8 cellular contexts compared by ENCODE assay signal in the genomic region with DNA sequence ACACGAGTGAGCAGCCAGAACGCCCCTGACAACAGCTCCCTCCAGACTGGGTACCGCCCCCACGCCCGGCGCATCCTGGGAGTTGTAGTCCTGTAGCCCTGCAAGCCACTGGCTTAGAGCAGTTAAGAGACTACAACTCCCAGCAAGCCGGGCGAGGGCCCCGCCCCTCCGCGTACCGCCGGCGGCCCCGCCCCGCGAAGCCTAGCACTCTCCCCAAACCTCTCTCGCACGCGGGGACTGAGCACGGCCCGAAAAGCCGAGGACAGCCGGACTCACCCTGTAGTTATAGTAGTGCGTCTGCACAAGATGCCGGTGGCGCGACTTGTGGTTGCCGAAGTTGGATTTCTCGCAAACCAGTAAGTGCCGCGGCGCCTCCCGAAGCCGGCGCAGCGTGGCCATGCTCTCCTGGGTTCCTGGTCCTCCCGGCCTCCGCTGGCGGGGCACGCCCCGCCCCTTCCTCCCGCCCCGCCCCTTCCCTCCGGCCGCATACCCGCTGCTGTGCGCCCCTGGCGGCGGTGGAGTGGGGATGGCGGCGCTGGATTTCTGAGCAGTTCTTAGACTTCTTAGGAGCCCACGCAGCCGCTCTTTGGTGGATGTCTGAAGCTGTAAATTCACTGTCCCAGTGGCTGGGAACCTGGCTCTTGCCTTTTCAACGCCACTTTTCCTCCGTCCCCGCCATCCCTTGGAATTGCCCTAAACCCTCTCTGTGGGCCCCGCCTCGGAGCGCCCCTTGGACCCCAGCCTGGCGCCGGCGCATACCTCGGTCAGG. TPM values are rescaled to one million over a fixed set of nuclear protein-coding genes. Genes with fewer than 3 reads are reported as not detected.
DNase-seq lines count a peak whose midpoint lies in the region; ATAC-seq and TF ChIP-seq lines count a peak whose summit lies in the region.

A gene with protein sequence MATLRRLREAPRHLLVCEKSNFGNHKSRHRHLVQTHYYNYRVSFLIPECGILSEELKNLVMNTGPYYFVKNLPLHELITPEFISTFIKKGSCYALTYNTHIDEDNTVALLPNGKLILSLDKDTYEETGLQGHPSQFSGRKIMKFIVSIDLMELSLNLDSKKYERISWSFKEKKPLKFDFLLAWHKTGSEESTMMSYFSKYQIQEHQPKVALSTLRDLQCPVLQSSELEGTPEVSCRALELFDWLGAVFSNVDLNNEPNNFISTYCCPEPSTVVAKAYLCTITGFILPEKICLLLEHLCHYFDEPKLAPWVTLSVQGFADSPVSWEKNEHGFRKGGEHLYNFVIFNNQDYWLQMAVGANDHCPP (minus strand): TSS at position 434 of the 769 bp plus-strand sequence. CDS start 35 bp downstream, at position 399.

- no peaks in the 10 kb centered on the region; the same call in 1 of the 2 replicates for H3K36me3 ChIP-seq in Caco-2 (ENCODE audit: control insufficient read depth, insufficient read depth, low read length)
- peaks cover 14% of the 10 kb centered on the region for H3K36me3 ChIP-seq in endodermal cell (ENCODE audit: control insufficient read depth, insufficient read depth, low read length)

- H3K36me3 Mint-ChIP-seq in Caco-2 (ENCODE audit: insufficient read depth, unreplicated experiment) (no peaks in the 10 kb centered on the region), endodermal cell (ENCODE audit: low read depth) (peaks cover 18% of the 10 kb centered on the region)
- H3K36me3 Mint-ChIP-seq in activated CD8-positive, alpha-beta memory T cell treated with anti-CD3 and anti-CD28 coated beads, Interleukin-2, amount 10 ng/mL, durations not matched to agents 7 days and 5 days, result no peaks in the 10 kb centered on the region

- H3K4me1 Mint-ChIP-seq in Caco-2 (ENCODE audit: low read depth, unreplicated experiment) (no peaks in the 10 kb centered on the region), endodermal cell (peaks cover 3% of the 10 kb centered on the region)
- peaks cover 14% of the 10 kb centered on the region for H3K4me1 Mint-ChIP-seq in activated CD8-positive, alpha-beta memory T cell treated with anti-CD3 and anti-CD28 coated beads, Interleukin-2, amount 10 ng/mL, durations not matched to agents 7 days and 5 days

- H3K27ac ChIP-seq in endodermal cell (ENCODE audit: low read depth, low read length), result peak within 1 kb of the TSS; percentile 60

- H3K27ac Mint-ChIP-seq in Caco-2 (ENCODE audit: unreplicated experiment) (peak within 1 kb of the TSS; percentile 89), endodermal cell (peak within 1 kb of the TSS; percentile 94)
- peak within 1 kb of the TSS; percentile 95 for H3K27ac Mint-ChIP-seq in activated CD8-positive, alpha-beta memory T cell treated with anti-CD3 and anti-CD28 coated beads, Interleukin-2, amount 10 ng/mL, durations not matched to agents 7 days and 5 days

- POLR2A ChIA-PET in Caco-2 (lab: Charles Lee), result interaction anchor here (0.5 kb wide), 2 partner anchors 62 to 982 kb away, joined by 3 read pairs; a partner anchor contains a TSS

- CTCF ChIA-PET in Caco-2 (lab: Charles Lee), result interaction anchor here (0.6 to 1.2 kb wide), 16 partner anchors 10 to 724 kb away, joined by 3 to 9 read pairs (median 4); a partner anchor contains a TSS
- CTCF ChIA-PET in activated CD8-positive, alpha-beta memory T cell treated with anti-CD3 and anti-CD28 coated beads, Interleukin-2, amount 10 ng/mL, durations not matched to agents 7 days and 5 days (lab: Charles Lee), result interaction anchor here (1.0 to 1.6 kb wide), 5 partner anchors 10 to 263 kb away, joined by 3 to 5 read pairs (median 3); no protein-coding TSS in a partner anchor

- H3K9me3 ChIP-seq in Caco-2 (no peaks in the 10 kb centered on the region), endodermal cell (ENCODE audit: control insufficient read depth, low read length) (no peaks in the 10 kb centered on the region)

- no peaks in the 10 kb centered on the region for H3K9me3 Mint-ChIP-seq in Caco-2 (ENCODE audit: unreplicated experiment)
- no peaks in the 10 kb centered on the region for H3K9me3 Mint-ChIP-seq in activated CD8-positive, alpha-beta memory T cell treated with anti-CD3 and anti-CD28 coated beads, Interleukin-2, amount 10 ng/mL, durations not matched to agents 7 days and 5 days (ENCODE audit: low read depth)
- H3K9me3 Mint-ChIP-seq in endodermal cell, result no peaks in the 10 kb centered on the region

- H3K4me3 Mint-ChIP-seq in Caco-2 (ENCODE audit: unreplicated experiment), result peak within 1 kb of the TSS; percentile 93
- H3K4me3 Mint-ChIP-seq in activated CD8-positive, alpha-beta memory T cell treated with anti-CD3 and anti-CD28 coated beads, Interleukin-2, amount 10 ng/mL, durations not matched to agents 7 days and 5 days, result peak within 1 kb of the TSS; percentile 82
- peak within 1 kb of the TSS; percentile 85 for H3K4me3 Mint-ChIP-seq in endodermal cell

- H3K4me1 ChIP-seq in Caco-2, result no peaks in the 10 kb centered on the region
- no peaks in the 10 kb centered on the region for H3K4me1 ChIP-seq in endodermal cell (ENCODE audit: control insufficient read depth, insufficient read depth, low read length)

- DNase-seq in Caco-2 (peak; percentile 98), HT1080 (ENCODE audit: low read depth) (peak; percentile 96), NOMO-1 (lab: John Stamatoyannopoulos, UW; ENCODE audit: unreplicated experiment in 2 of 2) (peak; percentile 96 to 97), endodermal cell (peak; percentile 99), mesenteric fat pad (ENCODE audit: low spot score) (peak; percentile 99)
- peak; percentile 99 for DNase-seq in activated CD8-positive, alpha-beta memory T cell treated with anti-CD3 and anti-CD28 coated beads, Interleukin-2, amount 10 ng/mL, durations not matched to agents 7 days and 5 days
- peak; percentile 89 for DNase-seq in stimulated activated CD8-positive, alpha-beta memory T cell treated with anti-CD3 and anti-CD28 coated beads, Interleukin-15, amount 100 ng/mL, for 24 hours (ENCODE audit: low read depth)

- ATAC-seq in GM21360 (IDR thresholded peaks at IDR 0.05; ENCODE audit: unreplicated experiment), result peak; percentile 94
- peak; percentile 94 for ATAC-seq in activated CD8-positive, alpha-beta memory T cell treated with anti-CD3 and anti-CD28 coated beads, Interleukin-2, amount 10 ng/mL, durations not matched to agents 7 days and 5 days

- 1 to 3% methylated on average over 20 to 64 of the region's 64 CpGs for WGBS in endodermal cell (ENCODE audit: insufficient coverage in 1 of 2, insufficient read length in 1 of 2), 2 experiments

- no TSS peak for BruUV-seq in Caco-2 (replicated peaks; lab: Mats Ljungman, UMichigan)

- intact Hi-C loops in Caco-2 (cut with micrococcal nuclease; ENCODE audit: unreplicated experiment), result loop anchor here (1.0 kb wide), 1 partner anchor 27 kb away; no protein-coding TSS in a partner anchor

- peak within 1 kb of the TSS; percentile 53 for H3K4me3 ChIP-seq in Caco-2 (ENCODE audit: low read depth, low read length)
- H3K4me3 ChIP-seq in endodermal cell (ENCODE audit: low read length), result peak within 1 kb of the TSS; percentile 89

- H3K27me3 ChIP-seq in Caco-2 (replicated peaks; ENCODE audit: control insufficient read depth, insufficient read depth, low read length), result no peaks in the 10 kb centered on the region
- H3K27me3 ChIP-seq in endodermal cell (ENCODE audit: control insufficient read depth, insufficient read depth, low read length, poor library complexity, severe bottlenecking), result no peaks in the 10 kb centered on the region

- H3K9ac ChIP-seq in endodermal cell (ENCODE audit: extremely low read depth, low read length, poor library complexity, severe bottlenecking), result peak within 1 kb of the TSS; percentile 16

- TF ChIP-seq CTCF in Caco-2 (IDR thresholded peaks at IDR 0.05; ENCODE audit: insufficient read depth in 1 of 2, low read depth in 1 of 2, low read length in 1 of 2, severe bottlenecking in 1 of 2, unreplicated experiment in 1 of 2) (peak; percentile 76 to 89), endodermal cell (conservative IDR thresholded peaks at IDR 0.05) (peak; percentile 89)

- H3K27me3 Mint-ChIP-seq in Caco-2 (ENCODE audit: insufficient read depth, unreplicated experiment), result no peaks in the 10 kb centered on the region
- no peaks in the 10 kb centered on the region for H3K27me3 Mint-ChIP-seq in activated CD8-positive, alpha-beta memory T cell treated with anti-CD3 and anti-CD28 coated beads, Interleukin-2, amount 10 ng/mL, durations not matched to agents 7 days and 5 days
- no peaks in the 10 kb centered on the region for H3K27me3 Mint-ChIP-seq in endodermal cell (ENCODE audit: insufficient read depth)

RNA-seq across cellular contexts. Expression of the gene that starts here (rescaled TPM):
- total RNA-seq in Caco-2 (2022), result 11.6 and 13.1 TPM in 2 replicates
- total RNA-seq in HT1080 (2014; rRNA removed; shearing (Covaris generic)), result 33.8 and 51.3 TPM in 2 replicates
- polyA plus RNA-seq in HT1080 (2015; cell fraction: cytosol; rRNA removed), result 28.7 and 31.4 TPM in 2 replicates
- 23.4 and 23.9 TPM in 2 replicates for polyA plus RNA-seq in HT1080 (2015; cell fraction: nucleus; rRNA removed)
- total RNA-seq in activated CD8-positive, alpha-beta memory T cell treated with anti-CD3 and anti-CD28 coated beads, Interleukin-2, amount 10 ng/mL, durations not matched to agents 7 days and 5 days, result 1 to 10 TPM; 4.6 to 6.4 TPM
- total RNA-seq in endodermal cell, result 1 to 10 TPM; 8.4 to 9.0 TPM
- 17.7 TPM for polyA plus RNA-seq in endodermal cell (2013, experiment 1 of 2)
- polyA plus RNA-seq in endodermal cell (2013, experiment 2 of 2), result 15.2 TPM
- 8.4 TPM for total RNA-seq in mesenteric fat pad

Comparison
In these comparisons a context has a peak if more than half of its experiments do, and no peak if none do; other contexts are left out.
1. Peak in every context shown above with its lines: DNase-seq, ATAC-seq, H3K4me3 ChIP-seq and H3K27ac ChIP-seq.